9 cellular contexts compared by ENCODE assay signal in genomic region chr1:99180343-99180808, GRCh38.
DNase-seq lines count a peak whose midpoint lies in the region; ATAC-seq and TF ChIP-seq lines count a peak whose summit lies in the region.
"Had no signal": no experiment of that assay in that cellular context is flagged by ENCODE, and none has a peak within 500 bp of the region (broad histone marks: within the 10 kb centered on the region; RNA-seq: fewer than 3 reads in every experiment).

No MANE protein-coding gene starts in this region.

- no peak for TF ChIP-seq POLR2A in gastrocnemius medialis (IDR thresholded peaks at IDR 0.05)

- peak; percentile 74 to 81 (median 76) for TF ChIP-seq CTCF in gastrocnemius medialis (IDR thresholded peaks at IDR 0.05 in 4 of 5, conservative IDR thresholded peaks at IDR 0.05 in 1 of 5)

- no peaks in the 10 kb centered on the region for H3K27me3 ChIP-seq in gastrocnemius medialis
- H3K27me3 ChIP-seq: BLaER1 had no signal

- H3K4me3 ChIP-seq in gastrocnemius medialis, result no peak overlapping the region
- H3K4me3 ChIP-seq: BLaER1 had no signal

- intact Hi-C loops in gastrocnemius medialis (cut with DNase I; ENCODE audit: low total_unique reads), result loop anchor here (1.0 to 2.0 kb wide), 2 partner anchors 300 to 527 kb away; no protein-coding TSS in a partner anchor

- in situ Hi-C loops in gastrocnemius medialis (cut with MboI; ENCODE audit: low sequenced_read_pairs in 4 of 4), result loop anchor here in 3 of 4 donors (10.0 to 25.0 kb wide), 3 partner anchors 282 to 307 kb away; no protein-coding TSS in a partner anchor

- no peaks in the 10 kb centered on the region for H3K9me3 ChIP-seq in gastrocnemius medialis
- H3K9me3 ChIP-seq: BLaER1 had no signal

- no peaks in the 10 kb centered on the region for H3K36me3 ChIP-seq in gastrocnemius medialis
- H3K36me3 ChIP-seq: BLaER1 had no signal

- H3K27ac ChIP-seq in angular gyrus (ENCODE audit: low read depth, low read length), result peak overlapping the region; percentile 17
- peak overlapping the region in 1 of 4 donors; percentile 28 for H3K27ac ChIP-seq in gastrocnemius medialis
- H3K27ac ChIP-seq: BLaER1 had no signal

- ATAC-seq in HG02870 (IDR thresholded peaks at IDR 0.05; ENCODE audit: unreplicated experiment) (peak; percentile 98), gastrocnemius medialis (peak; percentile 91 to 97)

- peaks cover 0 to 8% of the 10 kb centered on the region in 2 donors for H3K4me1 ChIP-seq in gastrocnemius medialis
- H3K4me1 ChIP-seq: BLaER1 had no signal

- peak; percentile 29 for DNase-seq in NK-92 treated with Interleukin-12 subunit alpha and Interleukin-12 subunit beta, amount 100 ng/mL, for 24 hours (lab: John Stamatoyannopoulos, UW)
- DNase-seq in NK-92 (lab: John Stamatoyannopoulos, UW; ENCODE audit: unreplicated experiment) (no peak), NCI-H1417 treated with DMSO at 0.1 percent for 48 hours (lab: John Stamatoyannopoulos, UW) (peak; percentile 82), SW480 (ENCODE audit: low spot score) (peak; percentile 77), hepatic stellate cell (ENCODE audit: low spot score) (peak; percentile 19), gastrocnemius medialis (peak; percentile 43 to 56)
